ENCODE assay signal across 1 cellular context in genomic region chr1:50268049-50268448, GRCh38.
A peak's percentile ranks its signal among the peaks of the same experiment; 100 is the strongest.
TF ChIP-seq lines count a peak whose summit lies in the region.

No MANE protein-coding gene starts in this region.

TF ChIP-seq in HepG2, 621 proteins besides CTCF, POLR2A, EP300 and RAD21 (continued from another document):
- TF ChIP-seq TFAP4 (IDR thresholded peaks at IDR 0.05; ENCODE audit: borderline replicate concordance, low read depth) (peak; percentile 69; the same call in 1 of the 2 replicates), ZSCAN25 (CRISPR knock-in tag; IDR thresholded peaks at IDR 0.05) (no peak), PAWR (CRISPR knock-in tag; IDR thresholded peaks at IDR 0.05; ENCODE audit: borderline replicate concordance) (no peak), REST (IDR thresholded peaks at IDR 0.05; ENCODE audit: borderline replicate concordance in 1 of 2, low read depth in 1 of 2, low read length in 2 of 2) (peak; percentile 72 to 94), ZNF460 (CRISPR knock-in tag; IDR thresholded peaks at IDR 0.05; ENCODE audit: borderline replicate concordance) (no peak), MIER2 (CRISPR knock-in tag; IDR thresholded peaks at IDR 0.05) (peak; percentile 95), NONO (IDR thresholded peaks at IDR 0.05) (no peak), NONO (CRISPR knock-in tag; conservative IDR thresholded peaks at IDR 0.05) (no peak), WIZ (CRISPR knock-in tag; IDR thresholded peaks at IDR 0.05) (0 out of 2 replicates have a peak, but pooled peaks have one; percentile 31), TRIM24 (CRISPR knock-in tag; IDR thresholded peaks at IDR 0.05) (no peak), NFKB2 (CRISPR knock-in tag; IDR thresholded peaks at IDR 0.05; ENCODE audit: borderline replicate concordance) (no peak), ZKSCAN1 (IDR thresholded peaks at IDR 0.05; ENCODE audit: low read length) (no peak), ZNF260 (CRISPR knock-in tag; IDR thresholded peaks at IDR 0.05; ENCODE audit: borderline replicate concordance, low read depth) (no peak), ZFP62 (CRISPR knock-in tag; IDR thresholded peaks at IDR 0.05) (no peak), ZNF543 (CRISPR knock-in tag; IDR thresholded peaks at IDR 0.05) (no peak), SNAPC2 (CRISPR knock-in tag; IDR thresholded peaks at IDR 0.05) (no peak), ZNF180 (CRISPR knock-in tag; IDR thresholded peaks at IDR 0.05; ENCODE audit: borderline replicate concordance, low read depth) (no peak), ZNF720 (CRISPR knock-in tag; IDR thresholded peaks at IDR 0.05) (no peak), XBP1 (CRISPR knock-in tag; IDR thresholded peaks at IDR 0.05) (no peak)
- TF ChIP-seq, protein P1, sequence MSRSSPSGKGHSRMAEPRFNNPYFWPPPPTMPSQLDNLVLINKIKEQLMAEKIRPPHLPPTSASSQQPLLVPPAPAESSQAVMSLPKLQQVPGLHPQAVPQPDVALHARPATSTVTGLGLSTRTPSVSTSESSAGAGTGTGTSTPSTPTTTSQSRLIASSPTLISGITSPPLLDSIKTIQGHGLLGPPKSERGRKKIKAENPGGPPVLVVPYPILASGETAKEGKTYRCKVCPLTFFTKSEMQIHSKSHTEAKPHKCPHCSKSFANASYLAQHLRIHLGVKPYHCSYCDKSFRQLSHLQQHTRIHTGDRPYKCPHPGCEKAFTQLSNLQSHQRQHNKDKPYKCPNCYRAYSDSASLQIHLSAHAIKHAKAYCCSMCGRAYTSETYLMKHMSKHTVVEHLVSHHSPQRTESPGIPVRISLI (CRISPR knock-in tag; IDR thresholded peaks at IDR 0.05; ENCODE audit: borderline replicate concordance), result no peak
